Comparison of ENCODE assay signal across 15 cellular contexts in the genomic region with DNA sequence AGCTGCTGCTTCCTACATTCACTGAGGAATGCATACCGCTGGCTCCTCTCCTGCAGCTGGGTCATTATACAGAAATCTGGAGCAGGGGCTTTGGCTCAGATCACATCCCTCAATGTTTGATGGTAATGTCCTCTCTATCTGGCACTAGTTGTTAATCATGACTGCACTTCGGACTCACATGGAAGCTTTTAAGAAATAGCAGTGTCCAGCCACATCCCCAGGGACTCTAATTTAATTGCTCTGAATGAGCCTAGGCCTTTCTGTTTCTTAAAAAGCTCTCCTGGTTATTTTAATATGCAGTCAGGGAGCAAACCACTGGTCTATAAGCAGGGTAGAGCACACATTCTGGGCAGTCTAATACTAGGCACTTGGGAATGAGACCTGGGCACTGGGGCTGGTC. TPM values are rescaled to one million over a fixed set of nuclear protein-coding genes. Genes with fewer than 3 reads are reported as not detected.
DNase-seq lines count a peak whose midpoint lies in the region; TF ChIP-seq lines count a peak whose summit lies in the region.
"Had no signal": no experiment of that assay in that cellular context is flagged by ENCODE, and none has a peak within 500 bp of the region (broad histone marks: within the 10 kb centered on the region; RNA-seq: fewer than 3 reads in every experiment).

No MANE protein-coding gene starts in this region.

- peak; percentile 1 for DNase-seq in AG10803 (ENCODE audit: low read depth)
- DNase-seq in BE2C = peak; percentile 65
- peak; percentile 91 for DNase-seq in SK-N-DZ (ENCODE audit: low spot score)
- DNase-seq in left kidney (ENCODE audit: low read depth, low spot score) = peak; percentile 48
- DNase-seq in cerebellum (ENCODE audit: low spot score) = no peak
- no peak for DNase-seq in NCI-H748 (lab: John Stamatoyannopoulos, UW; ENCODE audit: unreplicated experiment)
- DNase-seq in activated T-cell treated with anti-CD3 and anti-CD28 coated beads for 4 hours = no peak
- DNase-seq: AML-193; CD4-positive, CD25-positive, alpha-beta regulatory T cell; DMS53; H9 had no signal

- no peaks in the 10 kb centered on the region for H3K27me3 ChIP-seq in BE2C
- H3K27me3 ChIP-seq: BLaER1 treated with 17β-estradiol and CSF1 and Interleukin-3, amounts not matched to agents 10 nM and 100 nM had no signal

- peaks cover 11% of the 10 kb centered on the region for H3K4me1 ChIP-seq in BE2C

- no peak overlapping the region for H3K4me3 ChIP-seq in AG10803 (ENCODE audit: low read length)
- H3K4me3 ChIP-seq in BE2C (ENCODE audit: low read depth, low read length) = peak overlapping the region; percentile 36
- H3K4me3 ChIP-seq: BLaER1 treated with 17β-estradiol and CSF1 and Interleukin-3, amounts not matched to agents 10 nM and 100 nM; GM12878; GM23338 had no signal

- H3K36me3 ChIP-seq in BE2C = no peaks in the 10 kb centered on the region
- H3K36me3 ChIP-seq: BLaER1 treated with 17β-estradiol and CSF1 and Interleukin-3, amounts not matched to agents 10 nM and 100 nM had no signal

- no peaks in the 10 kb centered on the region for H3K9me3 ChIP-seq in BE2C

- TF ChIP-seq CTCF in AG10803 (conservative IDR thresholded peaks at IDR 0.05; ENCODE audit: low read length) (no peak), BE2C (IDR thresholded peaks at IDR 0.05; ENCODE audit: low read depth, low read length) (no peak)

RNA-seq across cellular contexts. Expression of gene MYRIP, which starts 25.7 kb away (rescaled TPM):
- 5.6 TPM for polyA plus RNA-seq in BE2C (2012; ENCODE audit: insufficient read depth, insufficient read length, low read depth)
- polyA plus RNA-seq in SK-N-DZ (2014; cell fraction: cytosol; rRNA removed) = 0.88 and 1.3 TPM in 2 replicates
- 0.78 and 0.85 TPM in 2 replicates for polyA plus RNA-seq in SK-N-DZ (2014; cell fraction: nucleus; rRNA removed)
- 13.5 TPM for total RNA-seq in cerebellum
- total RNA-seq: CD4-positive, CD25-positive, alpha-beta regulatory T cell had no signal
- polyA plus RNA-seq: AG04450; CD4-positive, CD25-positive, alpha-beta regulatory T cell had no signal

Comparison
In these comparisons a context has a peak if more than half of its experiments do, and no peak if none do; other contexts are left out.
1. DNase-seq: peak in AG10803 (single experiment), BE2C (single experiment), SK-N-DZ (single experiment) and left kidney (single experiment); none in cerebellum (single experiment), NCI-H748 (single experiment) and activated T-cell treated with anti-CD3 and anti-CD28 coated beads for 4 hours (single experiment).